ENCODE assay signal across 15 cellular contexts in genomic region chr4:86522349-86522748, GRCh38.
DNase-seq lines count a peak whose midpoint lies in the region; ATAC-seq, FAIRE-seq and TF ChIP-seq lines count a peak whose summit lies in the region.
"Had no signal": no experiment of that assay in that cellular context is flagged by ENCODE, and none has a peak within 500 bp of the region (broad histone marks: within the 10 kb centered on the region; RNA-seq: fewer than 3 reads in every experiment).

No MANE protein-coding gene starts in this region.

- peak; percentile 26 for TF ChIP-seq CTCF in left ventricle myocardium inferior (IDR thresholded peaks at IDR 0.05; ENCODE audit: borderline replicate concordance)
- TF ChIP-seq CTCF in bronchial epithelial cell (IDR thresholded peaks at IDR 0.05; ENCODE audit: insufficient read depth, low read length, severe bottlenecking), result no peak
- peak; percentile 25 for TF ChIP-seq CTCF in type B pancreatic cell (conservative IDR thresholded peaks at IDR 0.05)

- CTCF ChIA-PET in activated naive CD4-positive, alpha-beta T cell treated with anti-CD3 and anti-CD28 coated beads, Interleukin-2, amount 10 ng/mL, durations not matched to agents 7 days and 5 days (lab: Charles Lee), result interaction anchor here (0.9 to 1.8 kb wide), 9 partner anchors 24 to 400 kb away, joined by 3 to 12 read pairs (median 4); no protein-coding TSS in a partner anchor

- no peak overlapping the region for H3K27ac Mint-ChIP-seq in type B pancreatic cell
- H3K27ac Mint-ChIP-seq in activated naive CD4-positive, alpha-beta T cell treated with anti-CD3 and anti-CD28 coated beads, Interleukin-2, amount 10 ng/mL, durations not matched to agents 7 days and 5 days, result no peak overlapping the region
- H3K27ac Mint-ChIP-seq: stimulated activated naive B cell treated with anti-CD40 and anti-IgM and Interleukin-4, amounts not matched to agents 10 μg/mL and 1 μg/mL and 100 μg/mL, for 72 hours had no signal

- no peaks in the 10 kb centered on the region for H3K27me3 ChIP-seq in left ventricle myocardium inferior (ENCODE audit: low read depth)
- no peaks in the 10 kb centered on the region for H3K27me3 ChIP-seq in bronchial epithelial cell (ENCODE audit: control insufficient read depth, insufficient read depth, low read length)

- no peak overlapping the region for H3K4me3 Mint-ChIP-seq in type B pancreatic cell
- H3K4me3 Mint-ChIP-seq in activated naive CD4-positive, alpha-beta T cell treated with anti-CD3 and anti-CD28 coated beads, Interleukin-2, amount 10 ng/mL, durations not matched to agents 7 days and 5 days, result no peak overlapping the region
- H3K4me3 Mint-ChIP-seq: stimulated activated naive B cell treated with anti-CD40 and anti-IgM and Interleukin-4, amounts not matched to agents 10 μg/mL and 1 μg/mL and 100 μg/mL, for 72 hours had no signal

- ATAC-seq in Right ventricle myocardium inferior (no peak), HG02852 (IDR thresholded peaks at IDR 0.05; ENCODE audit: unreplicated experiment) (no peak), GM18505 (IDR thresholded peaks at IDR 0.05; ENCODE audit: unreplicated experiment) (no peak)
- ATAC-seq: K562 had no signal

- no peaks in the 10 kb centered on the region for H3K27me3 Mint-ChIP-seq in type B pancreatic cell
- H3K27me3 Mint-ChIP-seq in activated naive CD4-positive, alpha-beta T cell treated with anti-CD3 and anti-CD28 coated beads, Interleukin-2, amount 10 ng/mL, durations not matched to agents 7 days and 5 days, result peaks cover 19% of the 10 kb centered on the region

- DNase-seq in left ventricle myocardium inferior, result no peak
- no peak for DNase-seq in Right ventricle myocardium inferior (ENCODE audit: missing footprints)
- peak; percentile 2 to 17 for DNase-seq in NOMO-1 (lab: John Stamatoyannopoulos, UW; ENCODE audit: unreplicated experiment in 2 of 2)
- peak; percentile 22 for DNase-seq in bronchial epithelial cell (ENCODE audit: low read depth)
- DNase-seq in type B pancreatic cell (ENCODE audit: extremely low spot score, unreplicated experiment), result no peak
- DNase-seq in activated naive CD4-positive, alpha-beta T cell treated with anti-CD3 and anti-CD28 coated beads, Interleukin-2, amount 10 ng/mL, durations not matched to agents 7 days and 5 days, result no peak
- DNase-seq: activated CD4-positive, alpha-beta T cell treated with anti-CD3 and anti-CD28 coated beads, Interleukin-2, amount 50 U/mL, for 48 hours; activated gamma-delta T cell treated with Interleukin-2 at 50 U/mL for 16 hours; midbrain; NCI-H2171; stimulated activated CD4-positive, alpha-beta T cell treated with anti-CD3 and anti-CD28 coated beads, Interleukin-1b, Interleukin-23, amount 100 ng/mL, for 48 hours; stimulated activated naive B cell treated with anti-CD40 and anti-IgM and Interleukin-4, amounts not matched to agents 10 μg/mL and 1 μg/mL and 100 μg/mL, for 72 hours had no signal

- H3K9me3 ChIP-seq in left ventricle myocardium inferior (replicated peaks), result peaks cover 46% of the 10 kb centered on the region

- H3K27ac ChIP-seq in left ventricle myocardium inferior (replicated peaks), result no peak overlapping the region

- H3K4me1 Mint-ChIP-seq in type B pancreatic cell (ENCODE audit: unreplicated experiment), result no peaks in the 10 kb centered on the region
- H3K4me1 Mint-ChIP-seq in activated naive CD4-positive, alpha-beta T cell treated with anti-CD3 and anti-CD28 coated beads, Interleukin-2, amount 10 ng/mL, durations not matched to agents 7 days and 5 days, result no peaks in the 10 kb centered on the region

- no peak overlapping the region for H3K4me3 ChIP-seq in left ventricle myocardium inferior
- no peak overlapping the region for H3K4me3 ChIP-seq in bronchial epithelial cell (ENCODE audit: low read depth, low read length)
- H3K4me3 ChIP-seq: K562 had no signal

- no peaks in the 10 kb centered on the region for H3K4me1 ChIP-seq in left ventricle myocardium inferior

- no peak for TF ChIP-seq POLR2A in GM18505 (IDR thresholded peaks at IDR 0.05; ENCODE audit: borderline replicate concordance, extremely low read depth, insufficient read depth, insufficient read length)

- intact Hi-C loops in left ventricle myocardium inferior (cut with micrococcal nuclease), result no loop called here
- intact Hi-C loops in Right ventricle myocardium inferior (cut with DNase I), result no loop called here

- H3K36me3 ChIP-seq in left ventricle myocardium inferior (no peaks in the 10 kb centered on the region), bronchial epithelial cell (ENCODE audit: control insufficient read depth, insufficient read depth, low read length) (no peaks in the 10 kb centered on the region)

- no peak for FAIRE-seq in bronchial epithelial cell (lab: Jason Lieb, UNC)
- FAIRE-seq: K562 had no signal

- peaks cover 3% of the 10 kb centered on the region for H3K36me3 Mint-ChIP-seq in type B pancreatic cell
- no peaks in the 10 kb centered on the region for H3K36me3 Mint-ChIP-seq in activated naive CD4-positive, alpha-beta T cell treated with anti-CD3 and anti-CD28 coated beads, Interleukin-2, amount 10 ng/mL, durations not matched to agents 7 days and 5 days

- peaks cover 11% of the 10 kb centered on the region for H3K9me3 Mint-ChIP-seq in type B pancreatic cell
- no peaks in the 10 kb centered on the region for H3K9me3 Mint-ChIP-seq in activated naive CD4-positive, alpha-beta T cell treated with anti-CD3 and anti-CD28 coated beads, Interleukin-2, amount 10 ng/mL, durations not matched to agents 7 days and 5 days

Comparison
In these comparisons a context has a peak if more than half of its experiments do, and no peak if none do; other contexts are left out.
1. DNase-seq: peak in NOMO-1 (2 of 2) and bronchial epithelial cell (single experiment); none in left ventricle myocardium inferior (single experiment), Right ventricle myocardium inferior (single experiment), type B pancreatic cell (single experiment) and activated naive CD4-positive, alpha-beta T cell treated with anti-CD3 and anti-CD28 coated beads, Interleukin-2, amount 10 ng/mL, durations not matched to agents 7 days and 5 days (single experiment).